Comparison of ENCODE assay signal across 16 cellular contexts in genomic region chr3:182393830-182394367, GRCh38.
A peak's percentile ranks its signal among the peaks of the same experiment; 100 is the strongest.
DNase-seq lines count a peak whose midpoint lies in the region; ATAC-seq and TF ChIP-seq lines count a peak whose summit lies in the region.
"Had no signal": no experiment of that assay in that cellular context is flagged by ENCODE, and none has a peak within 500 bp of the region (broad histone marks: within the 10 kb centered on the region; RNA-seq: fewer than 3 reads in every experiment).

No MANE protein-coding gene starts in this region.

- peaks cover 20% of the 10 kb centered on the region for H3K4me1 Mint-ChIP-seq in neural progenitor cell
- H3K4me1 Mint-ChIP-seq: IgD-negative memory B cell had no signal

- no peak overlapping the region for H3K9ac ChIP-seq in neural progenitor cell
- H3K9ac ChIP-seq: BLaER1 treated with 17β-estradiol and CSF1 and Interleukin-3, amounts not matched to agents 10 nM and 100 nM had no signal

- H3F3A ChIP-seq in neural progenitor cell (ENCODE audit: low read depth): no peaks in the 10 kb centered on the region

- no peak overlapping the region for H3K27ac Mint-ChIP-seq in neural progenitor cell
- H3K27ac Mint-ChIP-seq: IgD-negative memory B cell had no signal

- intact Hi-C loops in left ventricle myocardium superior (cut with micrococcal nuclease) (no loop called here), aorta (cut with DNase I) (no loop called here)

- DNase-seq in NCI-H1417 (lab: John Stamatoyannopoulos, UW): peak in 2 of 3 experiments; percentile 15 to 51
- no peak for DNase-seq in NCI-H1417 treated with DMSO at 0.1 percent for 48 hours (lab: John Stamatoyannopoulos, UW)
- DNase-seq in NAMALWA (ENCODE audit: low spot score): peak; percentile 8
- DNase-seq in RPMI8226: peak; percentile 93
- no peak for DNase-seq in neural progenitor cell (ENCODE audit: low spot score)
- no peak for DNase-seq in left ventricle myocardium superior
- DNase-seq in aorta: no peak
- no peak for DNase-seq in NCI-H226
- DNase-seq: GF-D8, HCEC 1CT, NCI-H1436, NCI-H2081 treated with DMSO at 0.1 percent for 48 hours, NCI-H446 treated with DMSO at 0.1 percent for 48 hours, PC-9 had no signal

- H3K27me3 ChIP-seq in neural progenitor cell: no peaks in the 10 kb centered on the region
- no peaks in the 10 kb centered on the region for H3K27me3 ChIP-seq in aorta (ENCODE audit: control insufficient read depth in 1 of 2, insufficient read depth in 2 of 2, low read length in 1 of 2)
- H3K27me3 ChIP-seq: BLaER1 treated with 17β-estradiol and CSF1 and Interleukin-3, amounts not matched to agents 10 nM and 100 nM had no signal

- H3K9me3 ChIP-seq in neural progenitor cell (ENCODE audit: low read depth): no peaks in the 10 kb centered on the region
- no peaks in the 10 kb centered on the region for H3K9me3 ChIP-seq in aorta (ENCODE audit: control insufficient read depth, low read length)
- H3K9me3 ChIP-seq: BLaER1 treated with 17β-estradiol and CSF1 and Interleukin-3, amounts not matched to agents 10 nM and 100 nM had no signal

- no peak overlapping the region for H2AFZ ChIP-seq in neural progenitor cell (replicated peaks)
- H2AFZ ChIP-seq: PC-9 had no signal

- H3K9me3 Mint-ChIP-seq in neural progenitor cell: peaks cover 5% of the 10 kb centered on the region
- H3K9me3 Mint-ChIP-seq: IgD-negative memory B cell had no signal

- H4K20me1 ChIP-seq in neural progenitor cell (ENCODE audit: low read depth): no peaks in the 10 kb centered on the region
- H4K20me1 ChIP-seq: BLaER1 treated with 17β-estradiol and CSF1 and Interleukin-3, amounts not matched to agents 10 nM and 100 nM had no signal

- no peaks in the 10 kb centered on the region for H3K27me3 Mint-ChIP-seq in neural progenitor cell (ENCODE audit: insufficient read depth, low read depth)

- WGBS in aorta, 2 donors: 43 to 44% methylated on average over 5 of the region's 5 CpGs

- no peaks in the 10 kb centered on the region for H3K36me3 ChIP-seq in neural progenitor cell
- H3K36me3 ChIP-seq in aorta (ENCODE audit: control insufficient read depth in 1 of 2, insufficient read depth in 2 of 2, low read length in 1 of 2): no peaks in the 10 kb centered on the region
- H3K36me3 ChIP-seq: BLaER1 treated with 17β-estradiol and CSF1 and Interleukin-3, amounts not matched to agents 10 nM and 100 nM had no signal

- no peaks in the 10 kb centered on the region for H3K36me3 Mint-ChIP-seq in neural progenitor cell

- H3K4me2 ChIP-seq in neural progenitor cell: peak overlapping the region; percentile 25
- H3K4me2 ChIP-seq: BLaER1 treated with 17β-estradiol and CSF1 and Interleukin-3, amounts not matched to agents 10 nM and 100 nM; PC-9 had no signal

- TF ChIP-seq CTCF in neural progenitor cell (IDR thresholded peaks at IDR 0.05): no peak

- ATAC-seq in left ventricle myocardium superior: no peak
- ATAC-seq in aorta (ENCODE audit: low FRiP score): no peak

- H3K27ac ChIP-seq in neural progenitor cell: no peak overlapping the region
- no peak overlapping the region for H3K27ac ChIP-seq in aorta (ENCODE audit: low read depth in 1 of 2, low read length in 2 of 2)
- H3K27ac ChIP-seq: BLaER1 treated with 17β-estradiol and CSF1 and Interleukin-3, amounts not matched to agents 10 nM and 100 nM; PC-9 had no signal

- H3K4me1 ChIP-seq in neural progenitor cell (peaks cover 42% of the 10 kb centered on the region), aorta (ENCODE audit: control insufficient read depth in 1 of 2, insufficient read depth in 2 of 2, low read length in 2 of 2) (no peaks in the 10 kb centered on the region)
- H3K4me1 ChIP-seq: BLaER1 treated with 17β-estradiol and CSF1 and Interleukin-3, amounts not matched to agents 10 nM and 100 nM had no signal

- H3K79me2 ChIP-seq in neural progenitor cell (ENCODE audit: low read depth): no peaks in the 10 kb centered on the region

- no peak overlapping the region for H3K4me3 Mint-ChIP-seq in neural progenitor cell
- H3K4me3 Mint-ChIP-seq: IgD-negative memory B cell had no signal

- H3K4me3 ChIP-seq in neural progenitor cell (no peak overlapping the region), aorta (ENCODE audit: low read length in 2 of 2) (no peak overlapping the region)
- H3K4me3 ChIP-seq: BLaER1 treated with 17β-estradiol and CSF1 and Interleukin-3, amounts not matched to agents 10 nM and 100 nM; PC-9 had no signal

Comparison
In these comparisons a context has a peak if more than half of its experiments do, and no peak if none do; other contexts are left out.
1. DNase-seq: peak in NCI-H1417 (2 of 3), NAMALWA (single experiment) and RPMI8226 (single experiment); none in NCI-H1417 treated with DMSO at 0.1 percent for 48 hours (single experiment), neural progenitor cell (single experiment), left ventricle myocardium superior (single experiment), aorta (0 of 2) and NCI-H226 (single experiment).